Comparison of ENCODE assay signal across 8 cellular contexts in genomic region chr7:102479207-102479584, GRCh38. TPM values are rescaled to one million over a fixed set of nuclear protein-coding genes. Genes with fewer than 3 reads are reported as not detected.
DNase-seq lines count a peak whose midpoint lies in the region; ATAC-seq and TF ChIP-seq lines count a peak whose summit lies in the region.
"Not testable (repeated sequence)": the region's sequence is repeated elsewhere in the genome, so short reads cannot be mapped to it uniquely, and the experiment has no call there.

No MANE protein-coding gene starts in this region.

- intact Hi-C loops in Panc1 (cut with micrococcal nuclease; ENCODE audit: unreplicated experiment); body of pancreas (cut with DNase I): not testable (repeated sequence)

- ATAC-seq in GM18499 (IDR thresholded peaks at IDR 0.05; ENCODE audit: insufficient read depth, unreplicated experiment) (peak; percentile 27), GM19372 (IDR thresholded peaks at IDR 0.05; ENCODE audit: low read depth, unreplicated experiment) (peak; percentile 23), GM21723 (IDR thresholded peaks at IDR 0.05; ENCODE audit: unreplicated experiment) (peak; percentile 34), HG02943 (IDR thresholded peaks at IDR 0.05; ENCODE audit: low read depth, unreplicated experiment) (peak; percentile 16), HG03354 (IDR thresholded peaks at IDR 0.05; ENCODE audit: poor library complexity, severe bottlenecking, unreplicated experiment) (peak; percentile 41), Panc1 (peak; percentile 51), body of pancreas (peak; percentile 4)

- TF ChIP-seq CTCF in Panc1 (IDR thresholded peaks at IDR 0.05); body of pancreas (IDR thresholded peaks at IDR 0.05): not testable (repeated sequence)

- CTCF ChIA-PET in Panc1 (lab: Charles Lee), result interaction anchor here (0.5 kb wide), 1 partner anchor 84 kb away, joined by 6 read pairs; no protein-coding TSS in a partner anchor

- no CpG with 5 or more reads among the region's 10 CpGs for WGBS in body of pancreas, 2 donors

- POLR2A ChIA-PET in Panc1 (lab: Charles Lee), result not testable (repeated sequence)

- DNase-seq in Panc1 (ENCODE audit: low read depth, low spot score); body of pancreas: not testable (repeated sequence)

- in situ Hi-C loops in Panc1 (cut with HindIII; ENCODE audit: low pct_unique_long_range_greater_than_20kb, low sequenced_read_pairs), result not testable (repeated sequence)

- not testable (repeated sequence) for TF ChIP-seq POLR2A in body of pancreas (IDR thresholded peaks at IDR 0.05)

- peak overlapping the region in 1 of 2 experiments; percentile 39; a peak in 2 of 4 replicates for H3K4me3 ChIP-seq in Panc1 (ENCODE audit: low read depth in 2 of 2, low read length in 2 of 2)
- not testable (repeated sequence) for H3K4me3 ChIP-seq in body of pancreas
- peak overlapping the region; percentile 36 for H3K4me3 ChIP-seq in neuron (ENCODE audit: low read length)

- H3K27ac ChIP-seq in Panc1 (ENCODE audit: low read length); body of pancreas: not testable (repeated sequence)

- H2AFZ ChIP-seq in neuron (ENCODE audit: low read depth, low read length), result not testable (repeated sequence)

- not testable (repeated sequence) for H3K36me3 ChIP-seq in Panc1 (ENCODE audit: control insufficient read depth, insufficient read depth, low read length); body of pancreas (replicated peaks in 1 of 2; ENCODE audit: insufficient read depth in 1 of 2, low read depth in 2 of 2); neuron (ENCODE audit: insufficient read depth, low read length)

- H3K4me1 ChIP-seq in Panc1 (ENCODE audit: control insufficient read depth, insufficient read depth, low read length); body of pancreas; neuron (ENCODE audit: insufficient read depth, low read length): not testable (repeated sequence)

- not testable (repeated sequence) for H3K9me3 ChIP-seq in Panc1 (ENCODE audit: control insufficient read depth, insufficient read depth, low read depth, low read length); body of pancreas; neuron (ENCODE audit: low read length)

- H3K27me3 ChIP-seq in Panc1 (ENCODE audit: control insufficient read depth, insufficient read depth, low read length); body of pancreas; neuron (ENCODE audit: insufficient read depth, low read length): not testable (repeated sequence)

- not testable (repeated sequence) for BruUV-seq in Panc1 (replicated peaks; lab: Mats Ljungman, UMichigan)

RNA-seq across cellular contexts. Expression of gene POLR2J, which starts 0.5 kb away (rescaled TPM):
- total RNA-seq in Panc1 (2021; ENCODE audit: unreplicated experiment) (69.4 TPM), body of pancreas (10 to 100 TPM in 1 of 2 donors, 1 to 10 TPM in 1; 6.6 to 12.5 TPM)
- polyA plus RNA-seq in Panc1 (2012; ENCODE audit: insufficient read length), result 81.8 TPM

RNA-seq across cellular contexts. Expression of gene LRWD1, which starts 14.4 kb away (rescaled TPM):
- total RNA-seq in Panc1 (2021; ENCODE audit: unreplicated experiment), result 55.8 TPM
- polyA plus RNA-seq in Panc1 (2012; ENCODE audit: insufficient read length), result 96.8 TPM
- total RNA-seq in body of pancreas, result 10 to 100 TPM; 13.7 to 27.4 TPM

RNA-seq across cellular contexts. Expression of gene ALKBH4, which starts 14.5 kb away (rescaled TPM):
- total RNA-seq in Panc1 (2021; ENCODE audit: unreplicated experiment) (19.0 TPM), body of pancreas (10 to 100 TPM; 15.6 to 60.3 TPM)
- polyA plus RNA-seq in Panc1 (2012; ENCODE audit: insufficient read length), result 21.7 TPM

RNA-seq across cellular contexts. Expression of gene RASA4B, which starts 38.4 kb away (rescaled TPM):
- total RNA-seq in Panc1 (2021; ENCODE audit: unreplicated experiment), result 1.2 TPM
- polyA plus RNA-seq in Panc1 (2012; ENCODE audit: insufficient read length), result 4.2 TPM
- 10 to 100 TPM in 1 of 2 donors, 1 to 10 TPM in 1; 5.3 to 12.5 TPM for total RNA-seq in body of pancreas

RNA-seq across cellular contexts. Expression of gene ORAI2, which starts 45.8 kb away (rescaled TPM):
- 76.9 TPM for total RNA-seq in Panc1 (2021; ENCODE audit: unreplicated experiment)
- 96.0 TPM for polyA plus RNA-seq in Panc1 (2012; ENCODE audit: insufficient read length)
- 10 to 100 TPM; 11.7 to 20.8 TPM for total RNA-seq in body of pancreas
